Comparison of ENCODE assay signal across 32 cellular contexts in the genomic region with DNA sequence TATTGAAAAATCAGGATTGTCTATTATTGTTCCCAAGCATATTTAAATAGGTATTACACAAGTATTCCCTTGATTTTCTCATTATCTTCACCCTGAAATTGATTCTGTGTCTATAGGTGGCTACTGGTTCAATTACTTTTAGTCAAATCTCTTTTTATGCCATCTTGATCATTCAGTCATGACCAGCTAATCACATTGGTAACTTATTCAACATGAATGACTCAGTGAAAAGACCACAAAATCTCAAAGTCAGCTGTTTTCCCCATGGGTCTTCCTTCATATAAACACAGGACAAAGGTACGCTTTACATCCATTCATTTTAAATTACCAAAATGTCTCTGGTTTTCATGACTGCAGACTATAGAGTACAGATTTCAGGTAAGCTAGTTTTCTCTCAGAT.
"Had no signal": no experiment of that assay in that cellular context is flagged by ENCODE, and none has a peak within 500 bp of the region (broad histone marks: within the 10 kb centered on the region; RNA-seq: fewer than 3 reads in every experiment).

No MANE protein-coding gene starts in this region.

- DNase-seq: activated CD4-positive, alpha-beta T cell treated with anti-CD3 and anti-CD28 coated beads for 1 hour; activated CD4-positive, alpha-beta T cell treated with anti-CD3 and anti-CD28 coated beads for 48 hours; activated CD4-positive, CD25-positive, alpha-beta regulatory T cell; activated CD8-positive, alpha-beta T cell treated with anti-CD3 and anti-CD28 coated beads for 36 hours; activated effector memory CD4-positive, alpha-beta T cell treated with anti-CD3 and anti-CD28 coated beads, Interleukin-2, amount 50 U/mL, for 16 hours; activated naive CD4-positive, alpha-beta T cell; activated naive CD4-positive, alpha-beta T cell treated with anti-CD3 and anti-CD28 coated beads, Interleukin-2, amount 50 U/mL, for 16 hours; activated naive CD8-positive, alpha-beta T cell treated with anti-CD3 and anti-CD28 coated beads for 36 hours; activated T-cell treated with anti-CD3 and anti-CD28 coated beads, Interleukin-2, amount 50 U/mL, for 1 hour; activated T-cell treated with anti-CD3 and anti-CD28 coated beads, Interleukin-2, amount 50 U/mL, for 72 hours; amniotic stem cell; aorta; brain microvascular endothelial cell; central memory CD4-positive, alpha-beta T cell; Kasumi-1; MG63; MV-4-11; NCI-H1092; NCI-H1436 treated with DMSO at 0.1 percent for 48 hours; NCI-H1694 treated with DMSO at 0.1 percent for 48 hours; NCI-H2029; NCI-H2171; NCI-H510A; NCI-H526; NCI-H748 treated with DMSO at 0.1 percent for 48 hours; NK-92 treated with Interleukin-12 subunit alpha and Interleukin-12 subunit beta, amount 100 ng/mL, for 24 hours; PC-3; Right ventricle myocardium superior; SW 1271; T1000; WERI-Rb-1 had no signal

- ATAC-seq: activated CD8-positive, alpha-beta T cell treated with anti-CD3 and anti-CD28 coated beads for 36 hours; activated T-cell treated with anti-CD3 and anti-CD28 coated beads, Interleukin-2, amount 50 U/mL, for 72 hours; activated T-helper 17 cell treated with anti-CD3 and anti-CD28 coated beads, Interleukin-2, amount 50 U/mL, for 72 hours; PC-3 had no signal

- H3K36me3 ChIP-seq: brain microvascular endothelial cell, MG63, WERI-Rb-1 had no signal

- H3K4me3 ChIP-seq: MG63 had no signal

- H3K27ac ChIP-seq: brain microvascular endothelial cell, WERI-Rb-1 had no signal

- H3K27me3 ChIP-seq: brain microvascular endothelial cell, MG63 had no signal

- H3K9me3 ChIP-seq: MG63 had no signal
